Comparison of ENCODE assay signal across 21 cellular contexts in the genomic region with DNA sequence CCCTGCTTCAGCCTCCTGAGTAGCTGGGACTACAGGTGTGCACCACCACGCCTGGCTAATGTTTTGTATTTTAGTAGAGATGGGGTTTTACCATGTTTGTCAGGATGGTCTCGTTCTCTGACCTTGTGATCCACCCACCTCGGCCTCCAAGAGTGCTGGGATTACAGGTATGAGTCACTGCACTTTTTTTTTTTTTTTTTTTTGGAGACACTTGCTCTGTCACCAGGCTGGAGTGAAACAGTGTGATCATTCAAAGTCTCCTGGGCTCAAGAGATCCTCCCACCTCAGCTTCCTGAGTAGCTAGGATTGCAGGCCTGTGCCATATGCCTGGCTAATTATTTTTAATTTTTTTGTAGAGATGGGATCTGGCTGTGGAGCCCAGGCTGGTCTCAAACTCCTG.
"Had no signal": no experiment of that assay in that cellular context is flagged by ENCODE, and none has a peak within 500 bp of the region (broad histone marks: within the 10 kb centered on the region; RNA-seq: fewer than 3 reads in every experiment).

No MANE protein-coding gene starts in this region.

- H3K9me3 ChIP-seq: gastrocnemius medialis, ovary, psoas muscle, stomach had no signal

- H3K4me3 ChIP-seq: gastrocnemius medialis, lung, ovary, psoas muscle, skin epidermis, stomach, thyroid gland had no signal

- H3K36me3 Mint-ChIP-seq: type B pancreatic cell had no signal

- H3K4me1 ChIP-seq: gastrocnemius medialis, psoas muscle had no signal

- H3K4me3 Mint-ChIP-seq: effector memory CD8-positive, alpha-beta T cell; memory B cell; natural killer cell; stimulated activated naive B cell treated with anti-CD40 and anti-IgM and Interleukin-4, amounts not matched to agents 10 μg/mL and 1 μg/mL and 100 μg/mL, for 72 hours; type B pancreatic cell had no signal

- H3K4me1 Mint-ChIP-seq: memory B cell had no signal

- H3K36me3 ChIP-seq: gastrocnemius medialis, ovary, stomach, thyroid gland had no signal

- H3K27ac ChIP-seq: gastrocnemius medialis, ovary, psoas muscle, stomach, thyroid gland had no signal

- H3K27me3 Mint-ChIP-seq: effector memory CD8-positive, alpha-beta T cell; memory B cell; stimulated activated naive B cell treated with anti-CD40 and anti-IgM and Interleukin-4, amounts not matched to agents 10 μg/mL and 1 μg/mL and 100 μg/mL, for 72 hours; type B pancreatic cell had no signal

- H3K27me3 ChIP-seq: gastrocnemius medialis, ovary, stomach, thyroid gland had no signal

- H3K27ac Mint-ChIP-seq: memory B cell; natural killer cell; stimulated activated naive B cell treated with anti-CD40 and anti-IgM and Interleukin-4, amounts not matched to agents 10 μg/mL and 1 μg/mL and 100 μg/mL, for 72 hours; type B pancreatic cell had no signal

- ATAC-seq: effector memory CD8-positive, alpha-beta T cell; gastrocnemius medialis; left ventricle myocardium superior; natural killer cell; psoas muscle; right cardiac atrium; stimulated activated naive B cell treated with anti-CD40 and anti-IgM and Interleukin-4, amounts not matched to agents 10 μg/mL and 1 μg/mL and 100 μg/mL, for 72 hours had no signal

- H3K9me3 Mint-ChIP-seq: effector memory CD8-positive, alpha-beta T cell; type B pancreatic cell had no signal

- DNase-seq: cortex of kidney; effector memory CD8-positive, alpha-beta T cell; erythroblast; gastrocnemius medialis; head of caudate nucleus; left ventricle myocardium superior; natural killer cell; occipital lobe; ovary; posterior cingulate gyrus; psoas muscle; stimulated activated CD4-positive, alpha-beta T cell treated with anti-CD3 and anti-CD28 coated beads, Interleukin-15, amount 100 ng/mL, for 24 hours; stimulated activated CD4-positive, alpha-beta T cell treated with anti-CD3 and anti-CD28 coated beads, Interleukin-2, amount 100 ng/mL, for 48 hours; stimulated activated naive B cell treated with anti-CD40 and anti-IgM and Interleukin-4, amounts not matched to agents 10 μg/mL and 1 μg/mL and 100 μg/mL, for 72 hours; stomach; thyroid gland had no signal
